8 cellular contexts compared by ENCODE assay signal in the genomic region with DNA sequence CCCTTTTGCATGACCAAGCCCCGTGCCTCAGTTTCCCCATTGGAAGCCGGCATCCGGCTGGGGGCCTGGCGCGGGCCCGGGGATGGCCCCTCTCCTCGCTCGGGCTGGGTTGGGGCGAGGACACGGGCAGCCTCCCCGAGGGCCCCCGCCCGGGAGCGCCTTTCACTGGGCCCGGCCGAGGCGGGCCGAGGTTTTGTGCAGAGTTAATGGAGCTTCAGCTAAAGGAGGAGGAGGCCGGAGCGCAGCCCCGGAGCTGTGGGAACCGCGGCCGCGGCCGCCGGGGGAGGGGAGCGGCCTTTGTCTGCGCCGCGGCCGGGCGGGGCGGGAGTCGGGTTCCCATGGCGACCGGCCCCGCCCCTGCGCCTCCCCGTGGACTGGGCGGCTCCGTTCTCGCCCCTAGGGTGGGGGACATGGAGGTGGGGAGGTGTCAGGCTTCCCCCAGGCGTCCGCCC. TPM values are rescaled to one million over a fixed set of nuclear protein-coding genes. Genes with fewer than 3 reads are reported as not detected.
A peak's percentile ranks its signal among the peaks of the same experiment; 100 is the strongest.
DNase-seq lines count a peak whose midpoint lies in the region; ATAC-seq and TF ChIP-seq lines count a peak whose summit lies in the region.

No MANE protein-coding gene starts in this region.

- H3K27me3 ChIP-seq in iPS-18a (ENCODE audit: control insufficient read depth, insufficient read depth, low read length) = peaks cover 43% of the 10 kb centered on the region

- H3K36me3 ChIP-seq in iPS-18a (ENCODE audit: control insufficient read depth, low read depth, low read length) = peaks cover 7% of the 10 kb centered on the region

- H3K9ac ChIP-seq in iPS-18a (ENCODE audit: low read length) = no peak overlapping the region

- H3K4me3 ChIP-seq in astrocyte of the spinal cord (ENCODE audit: low read depth, low read length) = peak overlapping the region; percentile 47
- H3K4me3 ChIP-seq in iPS-18a (ENCODE audit: low read length) = peak overlapping the region; percentile 44

- peak; percentile 12 for TF ChIP-seq CTCF in astrocyte of the spinal cord (IDR thresholded peaks at IDR 0.05; ENCODE audit: low read depth, low read length)

- DNase-seq in Caki2 (ENCODE audit: low read depth) (peak; percentile 86), HUDEP-2 (lab: John Stamatoyannopoulos, UW; ENCODE audit: unreplicated experiment in 76 of 76) (peak in 57 of 76 experiments; percentile 11 to 76 (median 52)), SK-MEL-5 (ENCODE audit: low read depth, low spot score) (peak; percentile 52), astrocyte of the spinal cord (ENCODE audit: low read depth, low spot score) (peak; percentile 64)
- peak; percentile 77 for DNase-seq in stimulated activated CD4-positive, alpha-beta T cell treated with anti-CD3 and anti-CD28 coated beads, Interleukin-15, amount 100 ng/mL, for 24 hours

- H3K27ac ChIP-seq in iPS-18a (ENCODE audit: low read length) = no peak overlapping the region

- no peaks in the 10 kb centered on the region for H3K9me3 ChIP-seq in iPS-18a (ENCODE audit: control insufficient read depth, low read depth, low read length)

- in situ Hi-C loops in Caki2 (cut with HindIII; ENCODE audit: low pct_unique_long_range_greater_than_20kb, low sequenced_read_pairs) = no loop called here
- in situ Hi-C loops in SK-MEL-5 (cut with HindIII; ENCODE audit: low pct_unique_long_range_greater_than_20kb, low sequenced_read_pairs) = no loop called here
- in situ Hi-C loops in astrocyte of the spinal cord (cut with HindIII; ENCODE audit: low sequenced_read_pairs) = no loop called here

- no peak for ATAC-seq in HG03196 (IDR thresholded peaks at IDR 0.05; ENCODE audit: unreplicated experiment)
- ATAC-seq in GM21786 (IDR thresholded peaks at IDR 0.05; ENCODE audit: unreplicated experiment) = no peak

- peaks cover 8% of the 10 kb centered on the region for H3K4me1 ChIP-seq in iPS-18a (ENCODE audit: control insufficient read depth, low read depth, low read length)

RNA-seq across cellular contexts. Expression of gene MAPK11, which starts 1.4 kb away (rescaled TPM):
- 24.5 and 48.8 TPM in 2 replicates for total RNA-seq in Caki2 (2014; rRNA removed; shearing (Covaris generic); ENCODE audit: low replicate concordance)
- 6.1 and 6.7 TPM in 2 replicates for total RNA-seq in SK-MEL-5 (2014; rRNA removed; shearing (Covaris generic))
- polyA plus RNA-seq in SK-MEL-5 (2015; cell fraction: cytosol; rRNA removed) = 18.2 and 20.3 TPM in 2 replicates
- 133 and 134 TPM in 2 replicates for polyA plus RNA-seq in SK-MEL-5 (2015; cell fraction: nucleus; rRNA removed)

RNA-seq across cellular contexts. Expression of gene MAPK12, which starts 10.1 kb away (rescaled TPM):
- 142 and 149 TPM in 2 replicates for total RNA-seq in Caki2 (2014; rRNA removed; shearing (Covaris generic); ENCODE audit: low replicate concordance)
- 10.9 and 14.1 TPM in 2 replicates for total RNA-seq in SK-MEL-5 (2014; rRNA removed; shearing (Covaris generic))
- 12.7 and 16.5 TPM in 2 replicates for polyA plus RNA-seq in SK-MEL-5 (2015; cell fraction: cytosol; rRNA removed)
- polyA plus RNA-seq in SK-MEL-5 (2015; cell fraction: nucleus; rRNA removed) = 101 and 111 TPM in 2 replicates

RNA-seq across cellular contexts. Expression of gene HDAC10, which starts 20.5 kb away (rescaled TPM):
- 18.9 and 34.0 TPM in 2 replicates for total RNA-seq in Caki2 (2014; rRNA removed; shearing (Covaris generic); ENCODE audit: low replicate concordance)
- total RNA-seq in SK-MEL-5 (2014; rRNA removed; shearing (Covaris generic)) = 7.2 and 10.2 TPM in 2 replicates
- polyA plus RNA-seq in SK-MEL-5 (2015; cell fraction: cytosol; rRNA removed) = 19.3 and 21.3 TPM in 2 replicates
- 141 and 177 TPM in 2 replicates for polyA plus RNA-seq in SK-MEL-5 (2015; cell fraction: nucleus; rRNA removed)

RNA-seq across cellular contexts. Expression of gene TUBGCP6, which starts 26.7 kb away (rescaled TPM):
- total RNA-seq in Caki2 (2014; rRNA removed; shearing (Covaris generic); ENCODE audit: low replicate concordance) = 18.0 and 34.5 TPM in 2 replicates
- 14.5 and 15.0 TPM in 2 replicates for total RNA-seq in SK-MEL-5 (2014; rRNA removed; shearing (Covaris generic))
- polyA plus RNA-seq in SK-MEL-5 (2015; cell fraction: cytosol; rRNA removed) = 8.2 and 12.3 TPM in 2 replicates
- 298 and 324 TPM in 2 replicates for polyA plus RNA-seq in SK-MEL-5 (2015; cell fraction: nucleus; rRNA removed)

RNA-seq across cellular contexts. Expression of gene PLXNB2, which starts 35.9 kb away (rescaled TPM):
- 300 and 353 TPM in 2 replicates for total RNA-seq in Caki2 (2014; rRNA removed; shearing (Covaris generic); ENCODE audit: low replicate concordance)
- total RNA-seq in SK-MEL-5 (2014; rRNA removed; shearing (Covaris generic)) = 31.2 and 40.5 TPM in 2 replicates
- polyA plus RNA-seq in SK-MEL-5 (2015; cell fraction: cytosol; rRNA removed) = 95.9 and 103 TPM in 2 replicates
- 115 and 119 TPM in 2 replicates for polyA plus RNA-seq in SK-MEL-5 (2015; cell fraction: nucleus; rRNA removed)
